Comparison of ENCODE assay signal across 25 cellular contexts in genomic region chr9:84617415-84617814, GRCh38.
"Had no signal": no experiment of that assay in that cellular context is flagged by ENCODE, and none has a peak within 500 bp of the region (broad histone marks: within the 10 kb centered on the region; RNA-seq: fewer than 3 reads in every experiment).

No MANE protein-coding gene starts in this region.

- H3K27me3 Mint-ChIP-seq: activated naive CD4-positive, alpha-beta T cell treated with anti-CD3 and anti-CD28 coated beads, Interleukin-2, amount 10 ng/mL, durations not matched to agents 7 days and 5 days; activated naive CD8-positive, alpha-beta T cell treated with anti-CD3 and anti-CD28 coated beads, Interleukin-2, amount 50 U/mL, for 24 hours had no signal

- H3K27me3 ChIP-seq: brain microvascular endothelial cell, colonic mucosa, sigmoid colon, spleen, upper lobe of right lung had no signal

- H3K36me3 Mint-ChIP-seq: activated naive CD4-positive, alpha-beta T cell treated with anti-CD3 and anti-CD28 coated beads, Interleukin-2, amount 10 ng/mL, durations not matched to agents 7 days and 5 days; natural killer cell; stimulated activated memory B cell treated with anti-CD40 and anti-IgM and Interleukin-4, amounts not matched to agents 10 μg/mL and 1 μg/mL and 100 μg/mL, for 72 hours had no signal

- H3K9me3 Mint-ChIP-seq: activated naive CD4-positive, alpha-beta T cell treated with anti-CD3 and anti-CD28 coated beads, Interleukin-2, amount 10 ng/mL, durations not matched to agents 7 days and 5 days; activated naive CD8-positive, alpha-beta T cell treated with anti-CD3 and anti-CD28 coated beads, Interleukin-2, amount 50 U/mL, for 24 hours; natural killer cell had no signal

- H3K4me3 ChIP-seq: colonic mucosa, lower lobe of right lung, sigmoid colon, spleen, upper lobe of right lung had no signal

- H3K4me1 ChIP-seq: colonic mucosa, lower lobe of right lung, sigmoid colon, spleen, upper lobe of right lung had no signal

- H3K36me3 ChIP-seq: brain microvascular endothelial cell, colonic mucosa, lower lobe of right lung, sigmoid colon, spleen, upper lobe of right lung had no signal

- ATAC-seq: activated naive CD8-positive, alpha-beta T cell treated with anti-CD3 and anti-CD28 coated beads, Interleukin-2, amount 50 U/mL, for 24 hours; left colon; lower lobe of right lung; natural killer cell; stimulated activated memory B cell treated with anti-CD40 and anti-IgM and Interleukin-4, amounts not matched to agents 10 μg/mL and 1 μg/mL and 100 μg/mL, for 72 hours; upper lobe of right lung had no signal

- H3K27ac Mint-ChIP-seq: activated naive CD4-positive, alpha-beta T cell treated with anti-CD3 and anti-CD28 coated beads, Interleukin-2, amount 10 ng/mL, durations not matched to agents 7 days and 5 days; activated naive CD8-positive, alpha-beta T cell treated with anti-CD3 and anti-CD28 coated beads, Interleukin-2, amount 50 U/mL, for 24 hours; natural killer cell; stimulated activated memory B cell treated with anti-CD40 and anti-IgM and Interleukin-4, amounts not matched to agents 10 μg/mL and 1 μg/mL and 100 μg/mL, for 72 hours had no signal

- DNase-seq: activated CD4-positive, alpha-beta T cell treated with anti-CD3 and anti-CD28 coated beads, Interleukin-2, amount 50 U/mL, for 1 hour; activated CD4-positive, CD25-positive, alpha-beta regulatory T cell treated with anti-CD3 and anti-CD28 coated beads, Interleukin-2, amount 50 U/mL, for 72 hours; activated CD8-positive, alpha-beta memory T cell treated with anti-CD3 and anti-CD28 coated beads for 24 hours; activated CD8-positive, alpha-beta memory T cell treated with anti-CD3 and anti-CD28 coated beads, Interleukin-2, amount 50 U/mL, for 48 hours; activated effector memory CD4-positive, alpha-beta T cell treated with Interleukin-2 at 50 U/mL for 16 hours; activated naive CD4-positive, alpha-beta T cell treated with anti-CD3 and anti-CD28 coated beads, Interleukin-2, amount 10 ng/mL, durations not matched to agents 7 days and 5 days; activated naive CD8-positive, alpha-beta T cell treated with anti-CD3 and anti-CD28 coated beads, Interleukin-2, amount 50 U/mL, for 24 hours; activated T-cell treated with anti-CD3 and anti-CD28 coated beads, Interleukin-2, amount 50 U/mL, for 48 hours; anterior cingulate cortex; brain microvascular endothelial cell; colonic mucosa; erythroblast; foreskin melanocyte; hypothalamus; islet precursor cell; left colon; lower lobe of right lung; natural killer cell; sigmoid colon; spleen; stimulated activated CD4-positive, alpha-beta T cell treated with anti-CD3 and anti-CD28 coated beads, Interleukin-4, amount 100 ng/mL, for 4 hours; upper lobe of right lung had no signal

- H3K4me3 Mint-ChIP-seq: activated naive CD4-positive, alpha-beta T cell treated with anti-CD3 and anti-CD28 coated beads, Interleukin-2, amount 10 ng/mL, durations not matched to agents 7 days and 5 days; activated naive CD8-positive, alpha-beta T cell treated with anti-CD3 and anti-CD28 coated beads, Interleukin-2, amount 50 U/mL, for 24 hours; central memory CD8-positive, alpha-beta T cell; natural killer cell; stimulated activated memory B cell treated with anti-CD40 and anti-IgM and Interleukin-4, amounts not matched to agents 10 μg/mL and 1 μg/mL and 100 μg/mL, for 72 hours had no signal

- H3K9me3 ChIP-seq: colonic mucosa, lower lobe of right lung, sigmoid colon, spleen, upper lobe of right lung had no signal

- H3K27ac ChIP-seq: brain microvascular endothelial cell, colonic mucosa, lower lobe of right lung, parathyroid adenoma, sigmoid colon, spleen, upper lobe of right lung had no signal

- H3K4me1 Mint-ChIP-seq: activated naive CD4-positive, alpha-beta T cell treated with anti-CD3 and anti-CD28 coated beads, Interleukin-2, amount 10 ng/mL, durations not matched to agents 7 days and 5 days; activated naive CD8-positive, alpha-beta T cell treated with anti-CD3 and anti-CD28 coated beads, Interleukin-2, amount 50 U/mL, for 24 hours; central memory CD8-positive, alpha-beta T cell; stimulated activated memory B cell treated with anti-CD40 and anti-IgM and Interleukin-4, amounts not matched to agents 10 μg/mL and 1 μg/mL and 100 μg/mL, for 72 hours had no signal
